Comparison of ENCODE assay signal across 15 cellular contexts in the genomic region with DNA sequence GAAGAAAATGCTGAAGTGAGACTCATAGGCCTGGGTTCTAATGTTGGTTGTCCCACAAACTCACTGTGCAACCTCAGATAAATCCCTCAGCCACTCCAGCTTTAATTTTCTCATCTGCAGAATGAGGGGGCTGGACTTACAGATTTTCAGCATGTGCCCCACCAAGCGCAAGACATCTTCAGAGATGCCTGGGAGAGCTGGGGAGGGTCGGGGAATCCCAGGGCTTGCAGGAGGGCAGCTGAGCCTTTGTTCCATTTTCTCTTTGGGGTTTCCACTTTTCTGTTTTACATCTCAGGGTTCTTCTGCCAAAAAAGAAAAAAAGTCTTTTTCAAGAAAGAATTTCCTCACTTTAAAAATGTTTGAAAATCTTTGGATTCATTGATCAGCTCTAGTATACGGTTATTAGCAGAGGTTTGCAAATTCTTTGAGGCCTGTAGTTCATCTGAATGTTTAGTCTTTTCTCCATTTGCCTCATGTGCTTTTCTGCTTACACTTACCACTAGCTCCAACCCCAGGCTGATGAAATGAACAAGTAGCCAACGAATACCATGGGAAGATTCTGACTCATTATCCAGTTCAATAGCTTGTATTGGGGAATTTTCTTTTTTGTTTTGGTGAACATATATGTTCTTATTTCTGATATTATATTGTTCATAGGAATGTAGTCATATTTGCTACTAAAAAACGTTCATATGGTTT. TPM values are rescaled to one million over a fixed set of nuclear protein-coding genes. Genes with fewer than 3 reads are reported as not detected.
A peak's percentile ranks its signal among the peaks of the same experiment; 100 is the strongest.
DNase-seq lines count a peak whose midpoint lies in the region; ATAC-seq and TF ChIP-seq lines count a peak whose summit lies in the region.
"Had no signal": no experiment of that assay in that cellular context is flagged by ENCODE, and none has a peak within 500 bp of the region (broad histone marks: within the 10 kb centered on the region; RNA-seq: fewer than 3 reads in every experiment).

No MANE protein-coding gene starts in this region.

- CTCF ChIA-PET in MCF 10A (lab: Yijun Ruan, JAX), result interaction anchor here (1.0 to 1.2 kb wide), 2 partner anchors 19 to 56 kb away, joined by 3 to 4 read pairs; a partner anchor contains a TSS

- POLR2A ChIA-PET in MCF 10A (lab: Yijun Ruan, JAX), result interaction anchor here (0.6 to 1.3 kb wide), 5 partner anchors 9 to 96 kb away, joined by 3 to 6 read pairs (median 4); no protein-coding TSS in a partner anchor

- H3K27ac ChIP-seq in breast epithelium (no peak overlapping the region), epithelial cell of prostate (peak overlapping the region; percentile 3)
- H3K27ac ChIP-seq: 22Rv1, pancreas, tibial nerve had no signal

- no peaks in the 10 kb centered on the region for H3K9me3 Mint-ChIP-seq in MCF 10A (ENCODE audit: unreplicated experiment)
- H3K9me3 Mint-ChIP-seq: activated CD4-positive, alpha-beta memory T cell treated with anti-CD3 and anti-CD28 coated beads for 36 hours had no signal

- H3K27ac Mint-ChIP-seq in MCF 10A (ENCODE audit: low read depth, unreplicated experiment), result peak overlapping the region; percentile 67
- H3K27ac Mint-ChIP-seq: activated CD4-positive, alpha-beta memory T cell treated with anti-CD3 and anti-CD28 coated beads for 36 hours had no signal

- no peaks in the 10 kb centered on the region for H3K9me3 ChIP-seq in breast epithelium
- H3K9me3 ChIP-seq: lower lobe of right lung, pancreas, spleen, tibial nerve had no signal

- TF ChIP-seq CTCF in MCF 10A (IDR thresholded peaks at IDR 0.05; ENCODE audit: unreplicated experiment), result no peak
- TF ChIP-seq CTCF in breast epithelium (IDR thresholded peaks at IDR 0.05), result no peak

- no peaks in the 10 kb centered on the region for H3K27me3 Mint-ChIP-seq in MCF 10A (ENCODE audit: insufficient read depth, unreplicated experiment)
- H3K27me3 Mint-ChIP-seq: activated CD4-positive, alpha-beta memory T cell treated with anti-CD3 and anti-CD28 coated beads for 36 hours had no signal

- DNase-seq in MCF 10A (ENCODE audit: unreplicated experiment), result no peak
- DNase-seq in breast epithelium (ENCODE audit: low spot score in 2 of 2), result no peak
- no peak for DNase-seq in epithelial cell of prostate (ENCODE audit: low read depth, low spot score)
- no peak for DNase-seq in SHP77 (lab: John Stamatoyannopoulos, UW)
- DNase-seq in cerebellum (ENCODE audit: low spot score), result no peak
- DNase-seq in NCI-H1930 (lab: John Stamatoyannopoulos, UW), result no peak
- no peak for DNase-seq in UCSD-AML1 (lab: John Stamatoyannopoulos, UW; ENCODE audit: unreplicated experiment)
- DNase-seq: activated CD4-positive, alpha-beta memory T cell treated with anti-CD3 and anti-CD28 coated beads for 36 hours; activated effector memory CD4-positive, alpha-beta T cell treated with anti-CD3 and anti-CD28 coated beads, Interleukin-2, amount 50 U/mL, for 16 hours; lower lobe of right lung; pancreas; spleen had no signal

- no peaks in the 10 kb centered on the region for H3K27me3 ChIP-seq in breast epithelium
- H3K27me3 ChIP-seq: pancreas, spleen, tibial nerve had no signal

- H3K4me3 Mint-ChIP-seq in MCF 10A (ENCODE audit: unreplicated experiment), result no peak overlapping the region
- H3K4me3 Mint-ChIP-seq: activated CD4-positive, alpha-beta memory T cell treated with anti-CD3 and anti-CD28 coated beads for 36 hours had no signal

- no TSS peak for BruUV-seq in MCF 10A (replicated peaks; lab: Mats Ljungman, UMichigan)

- H3K36me3 ChIP-seq in breast epithelium, result no peaks in the 10 kb centered on the region
- H3K36me3 ChIP-seq: lower lobe of right lung, pancreas, tibial nerve had no signal

- peaks cover 11% of the 10 kb centered on the region for H3K4me1 Mint-ChIP-seq in MCF 10A (ENCODE audit: insufficient read depth, unreplicated experiment)

- intact Hi-C loops in MCF 10A (cut with micrococcal nuclease) (no loop called here), breast epithelium (cut with DNase I; ENCODE audit: low total_unique reads) (loop anchor here (2.0 kb wide), 1 partner anchor 34 kb away; no protein-coding TSS in a partner anchor)

- ATAC-seq in HG03045 (IDR thresholded peaks at IDR 0.05; ENCODE audit: unreplicated experiment), result peak; percentile 55
- ATAC-seq: lower lobe of right lung had no signal

- no peak overlapping the region for H3K4me3 ChIP-seq in breast epithelium
- H3K4me3 ChIP-seq: lower lobe of right lung, pancreas, spleen, tibial nerve had no signal

- peaks cover 6% of the 10 kb centered on the region for H3K36me3 Mint-ChIP-seq in MCF 10A (ENCODE audit: insufficient read depth, unreplicated experiment)
- H3K36me3 Mint-ChIP-seq: activated CD4-positive, alpha-beta memory T cell treated with anti-CD3 and anti-CD28 coated beads for 36 hours had no signal

- H3K4me1 ChIP-seq in breast epithelium, result peaks cover 0 to 4% of the 10 kb centered on the region in 2 donors

- no peak for TF ChIP-seq POLR2A in breast epithelium (IDR thresholded peaks at IDR 0.05)

RNA-seq across cellular contexts. Expression of a gene that starts 56.4 kb away (rescaled TPM):
- total RNA-seq in MCF 10A (2022), result 62.8 and 62.9 TPM in 2 replicates
- total RNA-seq in breast epithelium, result 100 to 1,000 TPM in 2 of 3 donors, 10 to 100 TPM in 1; 93.8 to 160 (median 158) TPM
- 185 TPM for total RNA-seq in cerebellum

RNA-seq across cellular contexts. Expression of a gene that starts 58.5 kb away (rescaled TPM):
- total RNA-seq in MCF 10A (2022) (2.4 and 2.9 TPM in 2 replicates), breast epithelium (10 to 100 TPM in 1 of 3 donors, 1 to 10 TPM in 2; 1.3 to 16.4 (median 3.3) TPM), cerebellum (0.73 TPM)
